1 cellular context compared by ENCODE assay signal in the genomic region with DNA sequence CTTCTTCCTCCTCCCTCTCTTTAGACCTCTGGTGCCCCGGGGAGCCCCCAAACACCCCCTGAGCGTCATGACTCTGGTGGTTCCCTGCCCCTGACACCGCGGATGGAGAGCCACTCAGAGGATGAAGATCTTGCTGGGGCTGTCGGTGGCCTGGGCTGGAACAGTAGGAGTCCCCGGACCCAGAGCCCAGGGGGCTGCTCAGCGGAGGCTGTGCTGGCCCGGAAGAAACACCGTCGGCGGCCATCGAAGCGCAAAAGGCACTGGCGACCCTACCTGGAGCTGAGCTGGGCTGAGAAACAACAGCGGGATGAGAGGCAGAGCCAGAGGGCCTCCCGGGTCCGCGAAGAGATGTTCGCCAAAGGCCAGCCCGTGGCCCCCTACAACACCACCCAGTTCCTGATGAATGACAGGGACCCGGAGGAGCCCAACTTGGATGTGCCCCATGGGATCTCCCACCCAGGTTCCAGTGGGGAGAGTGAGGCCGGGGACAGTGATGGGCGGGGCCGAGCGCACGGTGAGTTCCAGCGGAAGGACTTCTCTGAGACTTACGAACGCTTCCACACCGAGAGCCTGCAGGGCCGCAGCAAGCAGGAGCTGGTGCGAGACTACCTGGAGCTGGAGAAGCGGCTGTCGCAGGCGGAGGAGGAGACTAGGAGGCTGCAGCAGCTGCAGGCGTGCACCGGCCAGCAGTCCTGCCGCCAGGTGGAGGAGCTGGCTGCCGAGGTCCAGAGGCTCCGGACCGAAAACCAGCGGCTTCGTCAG.
TF ChIP-seq lines count a peak whose summit lies in the region.

No MANE protein-coding gene starts in this region.

TF ChIP-seq in HepG2, 621 proteins besides CTCF, POLR2A, EP300 and RAD21 (continued from another document):
- TF ChIP-seq, protein P1, sequence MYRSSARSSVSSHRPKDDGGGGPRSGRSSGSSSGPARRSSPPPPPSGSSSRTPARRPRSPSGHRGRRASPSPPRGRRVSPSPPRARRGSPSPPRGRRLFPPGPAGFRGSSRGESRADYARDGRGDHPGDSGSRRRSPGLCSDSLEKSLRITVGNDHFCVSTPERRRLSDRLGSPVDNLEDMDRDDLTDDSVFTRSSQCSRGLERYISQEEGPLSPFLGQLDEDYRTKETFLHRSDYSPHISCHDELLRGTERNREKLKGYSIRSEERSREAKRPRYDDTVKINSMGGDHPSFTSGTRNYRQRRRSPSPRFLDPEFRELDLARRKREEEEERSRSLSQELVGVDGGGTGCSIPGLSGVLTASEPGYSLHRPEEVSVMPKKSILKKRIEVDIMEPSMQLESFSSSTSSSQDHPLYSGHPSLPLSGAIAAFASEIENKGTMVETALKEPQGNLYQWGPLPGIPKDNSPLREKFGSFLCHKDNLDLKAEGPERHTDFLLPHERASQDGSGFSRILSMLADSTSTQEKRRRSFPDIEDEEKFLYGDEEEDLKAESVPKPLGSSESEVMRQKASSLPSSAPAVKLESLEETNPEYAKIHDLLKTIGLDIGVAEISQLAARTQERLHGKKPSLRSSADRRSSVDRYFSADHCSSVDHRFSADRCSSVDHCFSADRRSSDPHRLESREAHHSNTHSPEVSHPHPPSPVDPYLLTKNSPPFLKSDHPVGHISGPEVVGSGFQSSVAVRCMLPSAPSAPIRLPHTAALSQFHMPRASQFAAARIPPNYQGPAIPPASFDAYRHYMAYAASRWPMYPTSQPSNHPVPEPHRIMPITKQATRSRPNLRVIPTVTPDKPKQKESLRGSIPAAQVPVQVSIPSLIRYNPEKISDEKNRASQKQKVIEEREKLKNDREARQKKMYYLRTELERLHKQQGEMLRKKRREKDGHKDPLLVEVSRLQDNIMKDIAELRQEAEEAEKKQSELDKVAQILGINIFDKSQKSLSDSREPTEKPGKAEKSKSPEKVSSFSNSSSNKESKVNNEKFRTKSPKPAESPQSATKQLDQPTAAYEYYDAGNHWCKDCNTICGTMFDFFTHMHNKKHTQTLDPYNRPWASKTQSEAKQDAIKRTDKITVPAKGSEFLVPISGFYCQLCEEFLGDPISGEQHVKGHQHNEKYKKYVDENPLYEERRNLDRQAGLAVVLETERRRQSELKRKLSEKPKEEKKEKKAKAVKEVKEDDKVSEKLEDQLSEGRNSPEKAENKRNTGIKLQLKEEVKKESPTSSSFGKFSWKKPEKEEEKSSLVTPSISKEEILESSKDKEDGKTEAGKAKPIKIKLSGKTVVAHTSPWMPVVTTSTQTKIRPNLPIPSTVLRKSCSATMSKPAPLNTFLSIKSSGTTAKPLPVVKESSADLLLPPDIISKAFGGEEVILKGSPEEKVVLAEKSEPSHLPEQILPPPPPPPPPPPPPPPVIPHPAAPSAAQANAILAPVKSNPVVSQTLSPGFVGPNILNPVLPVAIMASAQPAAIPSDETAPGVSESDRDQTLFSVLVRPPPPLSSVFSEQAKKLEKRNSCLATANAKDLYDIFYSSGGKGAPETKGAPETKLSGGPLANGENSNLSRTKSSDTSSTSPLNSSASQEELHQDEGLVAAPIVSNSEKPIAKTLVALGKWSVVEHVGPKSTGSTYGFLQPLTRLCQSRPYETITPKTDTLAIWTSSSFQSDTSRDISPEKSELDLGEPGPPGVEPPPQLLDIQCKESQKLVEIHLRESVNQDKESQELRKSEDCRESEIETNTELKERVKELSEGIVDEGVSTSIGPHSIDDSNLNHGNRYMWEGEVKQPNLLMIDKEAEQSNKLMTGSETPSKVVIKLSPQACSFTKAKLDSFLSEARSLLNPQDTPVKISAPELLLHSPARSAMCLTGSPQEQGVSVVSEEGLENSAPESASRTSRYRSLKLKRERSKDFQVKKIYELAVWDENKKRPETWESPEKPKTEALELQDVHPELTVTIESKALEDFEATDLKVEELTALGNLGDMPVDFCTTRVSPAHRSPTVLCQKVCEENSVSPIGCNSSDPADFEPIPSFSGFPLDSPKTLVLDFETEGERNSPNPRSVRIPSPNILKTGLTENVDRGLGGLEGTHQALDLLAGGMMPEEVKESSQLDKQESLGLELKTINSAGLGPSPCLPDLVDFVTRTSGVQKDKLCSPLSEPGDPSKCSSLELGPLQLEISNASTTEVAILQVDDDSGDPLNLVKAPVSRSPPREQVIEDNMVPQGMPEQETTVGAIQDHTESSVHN (CRISPR knock-in tag; IDR thresholded peaks at IDR 0.05): no peak
- TF ChIP-seq, protein P2, sequence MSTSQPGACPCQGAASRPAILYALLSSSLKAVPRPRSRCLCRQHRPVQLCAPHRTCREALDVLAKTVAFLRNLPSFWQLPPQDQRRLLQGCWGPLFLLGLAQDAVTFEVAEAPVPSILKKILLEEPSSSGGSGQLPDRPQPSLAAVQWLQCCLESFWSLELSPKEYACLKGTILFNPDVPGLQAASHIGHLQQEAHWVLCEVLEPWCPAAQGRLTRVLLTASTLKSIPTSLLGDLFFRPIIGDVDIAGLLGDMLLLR (CRISPR knock-in tag; IDR thresholded peaks at IDR 0.05): 0 out of 2 replicates have a peak, but pooled peaks have one; percentile 50
- TF ChIP-seq HMG20B (CRISPR knock-in tag; conservative IDR thresholded peaks at IDR 0.05): no peak
- TF ChIP-seq, protein P3, sequence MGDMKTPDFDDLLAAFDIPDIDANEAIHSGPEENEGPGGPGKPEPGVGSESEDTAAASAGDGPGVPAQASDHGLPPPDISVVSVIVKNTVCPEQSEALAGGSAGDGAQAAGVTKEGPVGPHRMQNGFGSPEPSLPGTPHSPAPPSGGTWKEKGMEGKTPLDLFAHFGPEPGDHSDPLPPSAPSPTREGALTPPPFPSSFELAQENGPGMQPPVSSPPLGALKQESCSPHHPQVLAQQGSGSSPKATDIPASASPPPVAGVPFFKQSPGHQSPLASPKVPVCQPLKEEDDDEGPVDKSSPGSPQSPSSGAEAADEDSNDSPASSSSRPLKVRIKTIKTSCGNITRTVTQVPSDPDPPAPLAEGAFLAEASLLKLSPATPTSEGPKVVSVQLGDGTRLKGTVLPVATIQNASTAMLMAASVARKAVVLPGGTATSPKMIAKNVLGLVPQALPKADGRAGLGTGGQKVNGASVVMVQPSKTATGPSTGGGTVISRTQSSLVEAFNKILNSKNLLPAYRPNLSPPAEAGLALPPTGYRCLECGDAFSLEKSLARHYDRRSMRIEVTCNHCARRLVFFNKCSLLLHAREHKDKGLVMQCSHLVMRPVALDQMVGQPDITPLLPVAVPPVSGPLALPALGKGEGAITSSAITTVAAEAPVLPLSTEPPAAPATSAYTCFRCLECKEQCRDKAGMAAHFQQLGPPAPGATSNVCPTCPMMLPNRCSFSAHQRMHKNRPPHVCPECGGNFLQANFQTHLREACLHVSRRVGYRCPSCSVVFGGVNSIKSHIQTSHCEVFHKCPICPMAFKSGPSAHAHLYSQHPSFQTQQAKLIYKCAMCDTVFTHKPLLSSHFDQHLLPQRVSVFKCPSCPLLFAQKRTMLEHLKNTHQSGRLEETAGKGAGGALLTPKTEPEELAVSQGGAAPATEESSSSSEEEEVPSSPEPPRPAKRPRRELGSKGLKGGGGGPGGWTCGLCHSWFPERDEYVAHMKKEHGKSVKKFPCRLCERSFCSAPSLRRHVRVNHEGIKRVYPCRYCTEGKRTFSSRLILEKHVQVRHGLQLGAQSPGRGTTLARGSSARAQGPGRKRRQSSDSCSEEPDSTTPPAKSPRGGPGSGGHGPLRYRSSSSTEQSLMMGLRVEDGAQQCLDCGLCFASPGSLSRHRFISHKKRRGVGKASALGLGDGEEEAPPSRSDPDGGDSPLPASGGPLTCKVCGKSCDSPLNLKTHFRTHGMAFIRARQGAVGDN (CRISPR knock-in tag; IDR thresholded peaks at IDR 0.05): peak; percentile 37; the same call in 1 of the 2 replicates
- TF ChIP-seq, protein P4, sequence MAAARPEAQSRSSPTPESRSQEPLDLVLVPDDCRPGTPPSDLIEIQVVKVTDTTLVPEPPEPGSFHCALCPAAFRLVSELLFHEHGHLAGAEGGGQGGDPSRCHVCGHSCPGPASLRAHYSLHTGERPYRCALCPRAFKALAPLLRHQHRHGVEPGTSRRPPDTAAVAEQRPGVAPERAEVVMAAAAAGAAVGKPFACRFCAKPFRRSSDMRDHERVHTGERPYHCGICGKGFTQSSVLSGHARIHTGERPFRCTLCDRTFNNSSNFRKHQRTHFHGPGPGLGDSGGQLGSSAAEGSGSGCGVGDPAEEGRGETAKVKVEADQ (CRISPR knock-in tag; IDR thresholded peaks at IDR 0.05; ENCODE audit: borderline replicate concordance): no peak
